In genomic region chr19:46859637-46860124, GRCh38 we compare ENCODE assay signal across 8 cellular contexts. TPM values are rescaled to one million over a fixed set of nuclear protein-coding genes. Genes with fewer than 3 reads are reported as not detected.
DNase-seq lines count a peak whose midpoint lies in the region; ATAC-seq, FAIRE-seq and TF ChIP-seq lines count a peak whose summit lies in the region.

No MANE protein-coding gene starts in this region.

- H3K4me1 Mint-ChIP-seq in endothelial cell (ENCODE audit: unreplicated experiment), result peaks cover 4% of the 10 kb centered on the region
- H3K4me1 Mint-ChIP-seq in naive thymus-derived CD8-positive, alpha-beta T cell, result peaks cover 7 to 23% (median 17%) of the 10 kb centered on the region in 4 donors

- no peak for FAIRE-seq in RCC 7860 (lab: Jason Lieb, UNC)

- H3K9me3 Mint-ChIP-seq in endothelial cell (ENCODE audit: unreplicated experiment), result no peaks in the 10 kb centered on the region
- peaks cover 0 to 1% (median 0%) of the 10 kb centered on the region in 9 donors for H3K9me3 Mint-ChIP-seq in naive thymus-derived CD8-positive, alpha-beta T cell

- H3K4me3 Mint-ChIP-seq in endothelial cell (ENCODE audit: unreplicated experiment), result peak overlapping the region; percentile 90
- H3K4me3 Mint-ChIP-seq in naive thymus-derived CD8-positive, alpha-beta T cell, result peak overlapping the region in 9 of 10 donors; percentile 92 to 98 (median 95)

- peaks cover 7% of the 10 kb centered on the region for H3K27me3 Mint-ChIP-seq in endothelial cell (ENCODE audit: unreplicated experiment)
- no peaks in the 10 kb centered on the region for H3K27me3 Mint-ChIP-seq in naive thymus-derived CD8-positive, alpha-beta T cell

- H3K27ac Mint-ChIP-seq in endothelial cell (ENCODE audit: unreplicated experiment), result peak overlapping the region; percentile 86
- peak overlapping the region; percentile 23 to 99 (median 94) for H3K27ac Mint-ChIP-seq in naive thymus-derived CD8-positive, alpha-beta T cell

- no peak for TF ChIP-seq CTCF in endothelial cell (IDR thresholded peaks at IDR 0.05; ENCODE audit: unreplicated experiment)

- POLR2A ChIA-PET in naive thymus-derived CD8-positive, alpha-beta T cell (lab: Charles Lee), result interaction anchor here (0.6 to 1.6 kb wide), 3 partner anchors 9 to 1778 kb away, joined by 4 to 6 read pairs (median 4); partner anchors contain the start of gene AP2S1

- H3K36me3 Mint-ChIP-seq in endothelial cell (ENCODE audit: low read depth, unreplicated experiment), result peaks cover 5% of the 10 kb centered on the region
- no peaks in the 10 kb centered on the region for H3K36me3 Mint-ChIP-seq in naive thymus-derived CD8-positive, alpha-beta T cell

- DNase-seq in COLO668 (lab: John Stamatoyannopoulos, UW; ENCODE audit: unreplicated experiment) (peak; percentile 86), RCC 7860 (ENCODE audit: low spot score) (peak; percentile 74), endothelial cell (ENCODE audit: low spot score) (no peak), activated gamma-delta T cell (lab: John Stamatoyannopoulos, UW) (no peak), kidney glomerular epithelial cell (lab: John Stamatoyannopoulos, UW) (no peak)
- no peak for DNase-seq in naive thymus-derived CD8-positive, alpha-beta T cell

- ATAC-seq in HG03439 (IDR thresholded peaks at IDR 0.05; ENCODE audit: unreplicated experiment) (peak; percentile 2), GM19023 (IDR thresholded peaks at IDR 0.05; ENCODE audit: unreplicated experiment) (no peak)
- ATAC-seq in naive thymus-derived CD8-positive, alpha-beta T cell, result no peak

RNA-seq across cellular contexts. Expression of gene ARHGAP35, which starts 1.1 kb away (rescaled TPM):
- total RNA-seq in endothelial cell (ENCODE audit: unreplicated experiment), result 71.1 TPM
- 10 to 100 TPM; 27.3 TPM for total RNA-seq in naive thymus-derived CD8-positive, alpha-beta T cell
- polyA plus RNA-seq in naive thymus-derived CD8-positive, alpha-beta T cell, result 1 to 10 TPM; 2.0 to 3.3 (median 2.1) TPM

RNA-seq across cellular contexts. Expression of gene AP2S1, which starts 9.0 kb away (rescaled TPM):
- 381 TPM for total RNA-seq in endothelial cell (ENCODE audit: unreplicated experiment)
- total RNA-seq in naive thymus-derived CD8-positive, alpha-beta T cell, result 10 to 100 TPM; 39.3 to 40.6 TPM
- 10 to 100 TPM; 63.8 to 68.3 (median 65.2) TPM for polyA plus RNA-seq in naive thymus-derived CD8-positive, alpha-beta T cell

Comparison
In these comparisons a context has a peak if more than half of its experiments do, and no peak if none do; other contexts are left out.
1. DNase-seq: peak in COLO668 (single experiment) and RCC 7860 (single experiment); none in endothelial cell (single experiment), naive thymus-derived CD8-positive, alpha-beta T cell (0 of 10), activated gamma-delta T cell (single experiment) and kidney glomerular epithelial cell (single experiment).